Comparison of ENCODE assay signal across 8 cellular contexts in genomic region chr6:63597142-63598000, GRCh38. TPM values are rescaled to one million over a fixed set of nuclear protein-coding genes. Genes with fewer than 3 reads are reported as not detected.
DNase-seq lines count a peak whose midpoint lies in the region; ATAC-seq, FAIRE-seq and TF ChIP-seq lines count a peak whose summit lies in the region.

No MANE protein-coding gene starts in this region.

- BruUV-seq in HepG2 (replicated peaks; lab: Mats Ljungman, UMichigan): no TSS peak

- TF ChIP-seq RAD21 in HepG2 (CRISPR knock-in tag; IDR thresholded peaks at IDR 0.05): no peak

- peak overlapping the region; percentile 97 for H3K4me2 ChIP-seq in HepG2 (ENCODE audit: low read depth, low read length)

- H3K9ac ChIP-seq in HepG2 (ENCODE audit: insufficient read depth, low read depth, low read length): peak overlapping the region; percentile 70

- no peaks in the 10 kb centered on the region for H3K79me2 ChIP-seq in HepG2 (ENCODE audit: insufficient read depth, low read length)

- H3K9me3 ChIP-seq in HEK293 (ENCODE audit: control insufficient read depth, insufficient read depth, low read depth, low read length) (no peaks in the 10 kb centered on the region), HepG2 (ENCODE audit: low read length) (no peaks in the 10 kb centered on the region)

- FAIRE-seq in HepG2 (lab: Jason Lieb, UNC): no peak

- H4K20me1 ChIP-seq in HepG2 (ENCODE audit: insufficient read depth, low read length): no peaks in the 10 kb centered on the region

- no peaks in the 10 kb centered on the region; a peak in 1 of 5 replicates for H3K27me3 ChIP-seq in HepG2 (ENCODE audit: control insufficient read depth in 1 of 2, insufficient read depth in 2 of 2, low read length in 2 of 2)

- TF ChIP-seq CTCF in HEK293 (tag by site-specific recombination; IDR thresholded peaks at IDR 0.05) (no peak), HepG2 (CRISPR knock-in tag; IDR thresholded peaks at IDR 0.05) (no peak), GM10266 (IDR thresholded peaks at IDR 0.05; ENCODE audit: control insufficient read depth, insufficient read depth, low read depth, missing control alignments) (no peak)

- peak; percentile 46 for ATAC-seq in HepG2

- no peaks in the 10 kb centered on the region for H3K4me1 ChIP-seq in HEK293 (ENCODE audit: control insufficient read depth, insufficient read depth, low read length)
- peaks cover 20% of the 10 kb centered on the region for H3K4me1 ChIP-seq in HepG2 (ENCODE audit: insufficient read depth, low read length)

- no peak for TF ChIP-seq POLR2A in HepG2 (IDR thresholded peaks at IDR 0.05; ENCODE audit: insufficient read depth in 1 of 2, low read depth in 2 of 2, low read length in 2 of 2)

- in situ Hi-C loops in ACHN (cut with HindIII; ENCODE audit: low pct_ligation_motif_present, low pct_unique_long_range_greater_than_20kb, low sequenced_read_pairs): no loop called here
- in situ Hi-C loops in HepG2 (cut with HindIII; ENCODE audit: extremely low pct_ligation_motif_present, low pct_unique_long_range_greater_than_20kb): loop anchor here (5.0 kb wide), 1 partner anchor 165 kb away; no protein-coding TSS in a partner anchor

- H3K4me3 ChIP-seq in HEK293 (ENCODE audit: low read depth, low read length) (peak overlapping the region; percentile 60), HepG2 (replicated peaks in 1 of 3; ENCODE audit: insufficient read depth in 1 of 3, low read depth in 2 of 3, low read length in 3 of 3) (peak overlapping the region; percentile 70 to 80 (median 73))

- POLR2A ChIA-PET in HEK293 (lab: Yijun Ruan, JAX) (interaction anchor here (0.7 to 2.5 kb wide), 5 partner anchors 16 to 205 kb away, joined by 3 to 18 read pairs (median 5); partner anchors contain the start of gene PHF3), HepG2 (lab: Yijun Ruan, JAX) (interaction anchor here (0.9 to 2.1 kb wide), 10 partner anchors 13 to 250 kb away, joined by 3 to 12 read pairs (median 7); partner anchors contain the start of gene PHF3)

- intact Hi-C loops in HepG2 (cut with micrococcal nuclease; ENCODE audit: unreplicated experiment): loop anchor here (5.0 kb wide), 1 partner anchor 110 kb away; no protein-coding TSS in a partner anchor

- DNase-seq in ACHN (peak; percentile 76), astrocyte of the hippocampus (ENCODE audit: low read depth, low spot score) (peak; percentile 34), HepG2 (ENCODE audit: low spot score) (no peak), NCI-H2196 treated with DMSO at 0.1 percent for 48 hours (lab: John Stamatoyannopoulos, UW; ENCODE audit: unreplicated experiment) (no peak), SW 1271 (lab: John Stamatoyannopoulos, UW) (no peak), GM10266 (ENCODE audit: extremely low spot score) (no peak), DMS114 treated with DMSO at 0.1 percent for 48 hours (lab: John Stamatoyannopoulos, UW; ENCODE audit: unreplicated experiment) (no peak)

- no peaks in the 10 kb centered on the region for H3K36me3 ChIP-seq in HEK293 (ENCODE audit: control insufficient read depth in 2 of 2, insufficient read depth in 1 of 2, low read length in 2 of 2)
- no peaks in the 10 kb centered on the region for H3K36me3 ChIP-seq in HepG2 (replicated peaks in 1 of 2; ENCODE audit: control insufficient read depth in 1 of 2, insufficient read depth in 2 of 2, low read length in 2 of 2)

- CTCF ChIA-PET in HEK293 (lab: Yijun Ruan, JAX) (interaction anchor here (0.7 to 4.9 kb wide), 21 partner anchors 9 to 702 kb away, joined by 3 to 56 read pairs (median 10); no protein-coding TSS in a partner anchor), HepG2 (lab: Yijun Ruan, JAX; ENCODE audit: low intra/inter-chr PET ratio, low total read pairs) (interaction anchor here (1.0 to 2.3 kb wide), 3 partner anchors 23 to 205 kb away, joined by 3 to 32 read pairs (median 5); no protein-coding TSS in a partner anchor)

- 38% methylated on average over 5 of the region's 5 CpGs for WGBS in HepG2 (ENCODE audit: low lambda C conversion rate)

- H2AFZ ChIP-seq in HepG2 (ENCODE audit: low read length): peak overlapping the region; percentile 93

- no peak for TF ChIP-seq EP300 in HepG2 (IDR thresholded peaks at IDR 0.05; ENCODE audit: low read depth in 2 of 2, low read length in 2 of 2)
- no peak for TF ChIP-seq EP300 in HepG2 (CRISPR knock-in tag; IDR thresholded peaks at IDR 0.05; ENCODE audit: borderline replicate concordance)

- H3K27ac ChIP-seq in HEK293 (ENCODE audit: extremely low read depth, low read depth, low read length): no peak overlapping the region
- H3K27ac ChIP-seq in HepG2 (ENCODE audit: extremely low read length, insufficient read depth, low read length): no peak overlapping the region

TF ChIP-seq in HepG2, 621 proteins besides CTCF, POLR2A, EP300 and RAD21 (continues in another document):
- no peak for TF ChIP-seq YEATS4 (CRISPR knock-in tag; IDR thresholded peaks at IDR 0.05; ENCODE audit: borderline replicate concordance)
- no peak for TF ChIP-seq GATA4 (IDR thresholded peaks at IDR 0.05; ENCODE audit: borderline replicate concordance, low read depth)
- TF ChIP-seq DNMT3B (CRISPR knock-in tag; conservative IDR thresholded peaks at IDR 0.05): no peak
- no peak for TF ChIP-seq ZGPAT (CRISPR knock-in tag; IDR thresholded peaks at IDR 0.05)
- TF ChIP-seq ATF7 (IDR thresholded peaks at IDR 0.05): no peak
- TF ChIP-seq ATF7 (CRISPR knock-in tag; IDR thresholded peaks at IDR 0.05): no peak
- peak; percentile 16; the same call in 1 of the 2 replicates for TF ChIP-seq KDM5A (IDR thresholded peaks at IDR 0.05; ENCODE audit: borderline replicate concordance, low read length)
- TF ChIP-seq HOXA3 (CRISPR knock-in tag; IDR thresholded peaks at IDR 0.05): no peak
- no peak for TF ChIP-seq KAT2B (IDR thresholded peaks at IDR 0.05; ENCODE audit: borderline replicate concordance, low read depth, low read length)

RNA-seq across cellular contexts. Expression of gene PTP4A1, which starts 25.1 kb away (rescaled TPM):
- 376 and 681 TPM in 2 replicates for total RNA-seq in HepG2 (2016; rRNA removed; fragmentation: Illumina TruSeq; extraction: Trizol)
- 72.5 and 82.8 TPM in 2 replicates for total RNA-seq in HepG2 (2016; cell fraction: cytosol; rRNA removed; fragmentation: Illumina TruSeq; extraction: Trizol; ENCODE audit: low read depth)
- 381 and 654 TPM in 2 replicates for total RNA-seq in HepG2 (2016; cell fraction: insoluble cytoplasmic fraction; rRNA removed; fragmentation: Illumina TruSeq; extraction: Trizol)
- total RNA-seq in HepG2 (2016; cell fraction: membrane; rRNA removed; fragmentation: Illumina TruSeq; extraction: Trizol): 431 TPM in 2 replicates
- total RNA-seq in HepG2 (2016; cell fraction: nucleus; rRNA removed; fragmentation: Illumina TruSeq; extraction: Trizol): 336 and 365 TPM in 2 replicates
- 127 and 141 TPM in 2 replicates for polyA plus RNA-seq in HepG2 (2011; rRNA removed)
- polyA plus RNA-seq in HepG2 (2011; cell fraction: cytosol; rRNA removed): 61.2 and 126 TPM in 2 replicates
- polyA plus RNA-seq in HepG2 (2011; cell fraction: nucleus; rRNA removed): 48.0 and 68.5 TPM in 2 replicates
- polyA plus RNA-seq in HepG2 (2012): 273 TPM in 2 replicates
- polyA plus RNA-seq in HepG2 (2016; cell fraction: cytosol; fragmentation: Illumina TruSeq; extraction: Trizol; ENCODE audit: low read depth): 53.9 and 75.2 TPM in 2 replicates
- polyA plus RNA-seq in HepG2 (2016; cell fraction: insoluble cytoplasmic fraction; fragmentation: Illumina TruSeq; extraction: Trizol; ENCODE audit: low read depth): 710 and 726 TPM in 2 replicates
- 254 and 286 TPM in 2 replicates for polyA plus RNA-seq in HepG2 (2016; cell fraction: membrane; fragmentation: Illumina TruSeq; extraction: Trizol; ENCODE audit: low read depth)
- 411 and 435 TPM in 2 replicates for polyA plus RNA-seq in HepG2 (2016; cell fraction: nucleus; fragmentation: Illumina TruSeq; extraction: Trizol; ENCODE audit: insufficient read depth, low read depth)
- polyA minus RNA-seq in HepG2 (2011; rRNA and poly(A)+ RNA removed; ENCODE audit: low replicate concordance): 36.0 and 84.0 TPM in 2 replicates
- polyA minus RNA-seq in HepG2 (2011; cell fraction: cytosol; rRNA and poly(A)+ RNA removed): 187 and 229 TPM in 2 replicates
- 195 and 232 TPM in 2 replicates for polyA minus RNA-seq in HepG2 (2011; cell fraction: nucleus; rRNA and poly(A)+ RNA removed)

RNA-seq across cellular contexts. Expression of gene PHF3, which starts 38.2 kb away (rescaled TPM):
- 70.4 and 96.2 TPM in 2 replicates for total RNA-seq in HepG2 (2016; rRNA removed; fragmentation: Illumina TruSeq; extraction: Trizol)
- total RNA-seq in HepG2 (2016; cell fraction: cytosol; rRNA removed; fragmentation: Illumina TruSeq; extraction: Trizol; ENCODE audit: low read depth): 12.4 and 15.1 TPM in 2 replicates
- 65.9 and 83.2 TPM in 2 replicates for total RNA-seq in HepG2 (2016; cell fraction: insoluble cytoplasmic fraction; rRNA removed; fragmentation: Illumina TruSeq; extraction: Trizol)
- 28.6 and 32.3 TPM in 2 replicates for total RNA-seq in HepG2 (2016; cell fraction: membrane; rRNA removed; fragmentation: Illumina TruSeq; extraction: Trizol)
- total RNA-seq in HepG2 (2016; cell fraction: nucleus; rRNA removed; fragmentation: Illumina TruSeq; extraction: Trizol): 158 and 181 TPM in 2 replicates
- polyA plus RNA-seq in HepG2 (2011; rRNA removed): 14.9 and 19.8 TPM in 2 replicates
- 8.2 and 12.4 TPM in 2 replicates for polyA plus RNA-seq in HepG2 (2011; cell fraction: cytosol; rRNA removed)
- polyA plus RNA-seq in HepG2 (2011; cell fraction: nucleus; rRNA removed): 16.7 and 17.3 TPM in 2 replicates
- polyA plus RNA-seq in HepG2 (2012): 34.1 and 42.7 TPM in 2 replicates
- 0.59 and 0.80 TPM in 2 replicates for polyA plus RNA-seq in HepG2 (2016; cell fraction: cytosol; fragmentation: Illumina TruSeq; extraction: Trizol; ENCODE audit: low read depth)
- 38.7 and 39.9 TPM in 2 replicates for polyA plus RNA-seq in HepG2 (2016; cell fraction: insoluble cytoplasmic fraction; fragmentation: Illumina TruSeq; extraction: Trizol; ENCODE audit: low read depth)
- 2.3 and 2.9 TPM in 2 replicates for polyA plus RNA-seq in HepG2 (2016; cell fraction: membrane; fragmentation: Illumina TruSeq; extraction: Trizol; ENCODE audit: low read depth)
- 68.3 and 69.3 TPM in 2 replicates for polyA plus RNA-seq in HepG2 (2016; cell fraction: nucleus; fragmentation: Illumina TruSeq; extraction: Trizol; ENCODE audit: insufficient read depth, low read depth)
- polyA minus RNA-seq in HepG2 (2011; rRNA and poly(A)+ RNA removed; ENCODE audit: low replicate concordance): 20.9 and 41.8 TPM in 2 replicates
- polyA minus RNA-seq in HepG2 (2011; cell fraction: cytosol; rRNA and poly(A)+ RNA removed): 57.3 and 65.6 TPM in 2 replicates
- 272 and 293 TPM in 2 replicates for polyA minus RNA-seq in HepG2 (2011; cell fraction: nucleus; rRNA and poly(A)+ RNA removed)

Comparison
In these comparisons a context has a peak if more than half of its experiments do, and no peak if none do; other contexts are left out.
1. DNase-seq: peak in ACHN (single experiment) and astrocyte of the hippocampus (single experiment); none in HepG2 (single experiment), NCI-H2196 treated with DMSO at 0.1 percent for 48 hours (single experiment), SW 1271 (0 of 2), GM10266 (single experiment) and DMS114 treated with DMSO at 0.1 percent for 48 hours (single experiment).